Comparison of ENCODE assay signal across 19 cellular contexts in genomic region chr1:201944002-201944401, GRCh38. TPM values are rescaled to one million over a fixed set of nuclear protein-coding genes. Genes with fewer than 3 reads are reported as not detected.
DNase-seq lines count a peak whose midpoint lies in the region; ATAC-seq and TF ChIP-seq lines count a peak whose summit lies in the region.
"Had no signal": no experiment of that assay in that cellular context is flagged by ENCODE, and none has a peak within 500 bp of the region (broad histone marks: within the 10 kb centered on the region; RNA-seq: fewer than 3 reads in every experiment).

No MANE protein-coding gene starts in this region.

- no peak for ATAC-seq in WTC11
- ATAC-seq in GM18520 (IDR thresholded peaks at IDR 0.05; ENCODE audit: unreplicated experiment): no peak
- ATAC-seq: foreskin keratinocyte, natural killer cell had no signal

- 64% methylated on average over 6 of the region's 6 CpGs for WGBS in esophagus squamous epithelium, 2 donors

- H3K27me3 ChIP-seq in esophagus squamous epithelium: peaks cover 0 to 52% (median 0%) of the 10 kb centered on the region in 4 donors
- H3K27me3 ChIP-seq in tibial artery: no peaks in the 10 kb centered on the region

- no peak overlapping the region for H3K4me3 Mint-ChIP-seq in WTC11
- peak overlapping the region; percentile 85 for H3K4me3 Mint-ChIP-seq in osteocyte (ENCODE audit: unreplicated experiment)
- H3K4me3 Mint-ChIP-seq: activated naive CD4-positive, alpha-beta T cell treated with anti-CD3 and anti-CD28 coated beads, Interleukin-2, amount 50 U/mL, for 24 hours; natural killer cell had no signal

- no peak for TF ChIP-seq POLR2A in esophagus squamous epithelium (IDR thresholded peaks at IDR 0.05)

- H3K4me1 Mint-ChIP-seq in WTC11 (peaks cover 41% of the 10 kb centered on the region), osteocyte (ENCODE audit: unreplicated experiment) (peaks cover 65% of the 10 kb centered on the region)

- H3K36me3 Mint-ChIP-seq in WTC11 (no peaks in the 10 kb centered on the region), osteocyte (ENCODE audit: unreplicated experiment) (no peaks in the 10 kb centered on the region)
- H3K36me3 Mint-ChIP-seq: activated naive CD4-positive, alpha-beta T cell treated with anti-CD3 and anti-CD28 coated beads, Interleukin-2, amount 50 U/mL, for 24 hours; natural killer cell had no signal

- H3K4me3 ChIP-seq in esophagus squamous epithelium (peak overlapping the region; percentile 18 to 73 (median 52)), tibial artery (peak overlapping the region; percentile 83 to 92)

- intact Hi-C loops in esophagus squamous epithelium (cut with DNase I) (no loop called here), tibial artery (cut with DNase I; ENCODE audit: low total_unique reads) (loop anchor here (5.0 kb wide), 1 partner anchor 47 kb away; no protein-coding TSS in a partner anchor)

- H3K36me3 ChIP-seq in esophagus squamous epithelium (no peaks in the 10 kb centered on the region), tibial artery (peaks cover 34 to 50% (median 37%) of the 10 kb centered on the region in 3 donors)

- H3K9me3 ChIP-seq in esophagus squamous epithelium (no peaks in the 10 kb centered on the region), tibial artery (no peaks in the 10 kb centered on the region)

- H3K27ac Mint-ChIP-seq in WTC11 (peak overlapping the region; percentile 72; the same call in 1 of the 2 replicates), osteocyte (ENCODE audit: unreplicated experiment) (peak overlapping the region; percentile 6)
- H3K27ac Mint-ChIP-seq: activated naive CD4-positive, alpha-beta T cell treated with anti-CD3 and anti-CD28 coated beads, Interleukin-2, amount 50 U/mL, for 24 hours; natural killer cell had no signal

- no peak for DNase-seq in WTC11 (ENCODE audit: low spot score)
- no peak for DNase-seq in esophagus squamous epithelium (lab: John Stamatoyannopoulos, UW)
- DNase-seq in osteocyte (ENCODE audit: extremely low spot score, unreplicated experiment): no peak
- DNase-seq in tibial artery: no peak
- DNase-seq in DMS153 (lab: John Stamatoyannopoulos, UW): no peak
- DNase-seq in GM10248 (ENCODE audit: extremely low spot score): no peak
- DNase-seq in NCI-H510A (lab: John Stamatoyannopoulos, UW): no peak
- DNase-seq: activated CD4-positive, alpha-beta T cell treated with anti-CD3 and anti-CD28 coated beads, Interleukin-2, amount 50 U/mL, for 1 hour; DMS53; foreskin keratinocyte; natural killer cell; NCI-H2081 treated with DMSO at 0.1 percent for 48 hours; NCI-H526; OCI-M1; stimulated activated CD4-positive, alpha-beta T cell treated with anti-CD3 and anti-CD28 coated beads, Interleukin-1b, Interleukin-23, amount 100 ng/mL, for 48 hours had no signal

- peaks cover 0 to 45% (median 6%) of the 10 kb centered on the region in 3 donors for H3K4me1 ChIP-seq in esophagus squamous epithelium
- H3K4me1 ChIP-seq in tibial artery: peaks cover 0 to 45% (median 15%) of the 10 kb centered on the region in 4 donors
- H3K4me1 ChIP-seq: foreskin keratinocyte had no signal

- CTCF ChIA-PET in WTC11 (lab: Charles Lee) (interaction anchor here (1.0 to 3.9 kb wide), 2 partner anchors 45 to 48 kb away, joined by 3 to 85 read pairs; no protein-coding TSS in a partner anchor), GM10248 (lab: Yijun Ruan, JAX) (interaction anchor here (1.7 to 3.3 kb wide), 3 partner anchors 29 to 48 kb away, joined by 3 to 14 read pairs (median 6); no protein-coding TSS in a partner anchor)

- TF ChIP-seq CTCF in WTC11 (IDR thresholded peaks at IDR 0.05): no peak
- no peak for TF ChIP-seq CTCF in esophagus squamous epithelium (IDR thresholded peaks at IDR 0.05)
- no peak for TF ChIP-seq CTCF in osteocyte (IDR thresholded peaks at IDR 0.05)
- TF ChIP-seq CTCF in tibial artery (IDR thresholded peaks at IDR 0.05): no peak
- no peak for TF ChIP-seq CTCF in GM10248 (IDR thresholded peaks at IDR 0.05; ENCODE audit: control extremely low read depth, extremely low read depth, low read depth, missing control alignments)

- H3K27ac ChIP-seq in esophagus squamous epithelium: peak overlapping the region; percentile 58 to 95 (median 88)
- peak overlapping the region; percentile 95 to 97 for H3K27ac ChIP-seq in tibial artery
- H3K27ac ChIP-seq: C4-2B, foreskin keratinocyte had no signal

- POLR2A ChIA-PET in WTC11 (lab: Charles Lee): no interaction called here
- POLR2A ChIA-PET in GM10248 (lab: Yijun Ruan, JAX): no interaction called here

- H3K27me3 Mint-ChIP-seq in WTC11 (ENCODE audit: low read depth): peaks cover 31% of the 10 kb centered on the region
- H3K27me3 Mint-ChIP-seq in osteocyte (ENCODE audit: unreplicated experiment): no peaks in the 10 kb centered on the region

- H3K9me3 Mint-ChIP-seq in WTC11 (no peaks in the 10 kb centered on the region), osteocyte (ENCODE audit: unreplicated experiment) (no peaks in the 10 kb centered on the region)
- H3K9me3 Mint-ChIP-seq: activated naive CD4-positive, alpha-beta T cell treated with anti-CD3 and anti-CD28 coated beads, Interleukin-2, amount 50 U/mL, for 24 hours; natural killer cell had no signal

TF ChIP-seq in WTC11, 78 proteins besides CTCF, POLR2A, EP300 and RAD21:
- TF ChIP-seq GABPB1 (CRISPR knock-in tag; IDR thresholded peaks at IDR 0.05) (no peak), CREB1 (CRISPR knock-in tag; IDR thresholded peaks at IDR 0.05) (no peak), ATF2 (CRISPR knock-in tag; IDR thresholded peaks at IDR 0.05; ENCODE audit: borderline replicate concordance, low read depth) (no peak), ZNF671 (CRISPR knock-in tag; IDR thresholded peaks at IDR 0.05) (no peak), ZBTB21 (CRISPR knock-in tag; IDR thresholded peaks at IDR 0.05; ENCODE audit: borderline replicate concordance) (no peak), SMAD4 (CRISPR knock-in tag; IDR thresholded peaks at IDR 0.05) (no peak), TP53 (CRISPR knock-in tag; IDR thresholded peaks at IDR 0.05) (no peak)

RNA-seq across cellular contexts. Expression of gene LMOD1, which starts 2.3 kb away (rescaled TPM):
- 1.5 to 1.9 TPM (median 1.6 TPM) in 3 replicates for total RNA-seq in WTC11 (2021)
- 100 to 1,000 TPM in 1 of 4 donors, 10 to 100 TPM in 2, 1 to 10 TPM in 1; 8.3 to 157 (median 38.6) TPM for total RNA-seq in esophagus squamous epithelium
- 15.1 and 15.9 TPM in 2 replicates for total RNA-seq in osteocyte
- total RNA-seq: foreskin keratinocyte, natural killer cell, SK-MEL-5 had no signal

RNA-seq across cellular contexts. Expression of gene TIMM17A, which starts 11.3 kb away (rescaled TPM):
- total RNA-seq in WTC11 (2021) (50.3 to 56.1 TPM (median 51.2 TPM) in 3 replicates), esophagus squamous epithelium (10 to 100 TPM; 18.7 to 44.6 (median 34.6) TPM), osteocyte (48.0 and 50.8 TPM in 2 replicates)

RNA-seq across cellular contexts. Expression of gene RNPEP, which starts 38.4 kb away (rescaled TPM):
- 57.4 to 61.6 TPM (median 59.2 TPM) in 3 replicates for total RNA-seq in WTC11 (2021)
- total RNA-seq in esophagus squamous epithelium: 100 to 1,000 TPM in 1 of 4 donors, 10 to 100 TPM in 3; 44.6 to 129 (median 72.2) TPM
- total RNA-seq in osteocyte: 51.4 and 53.9 TPM in 2 replicates

RNA-seq across cellular contexts. Expression of gene SHISA4, which starts 55.3 kb away (rescaled TPM):
- total RNA-seq in WTC11 (2021) (6.3 to 9.9 TPM (median 8.1 TPM) in 3 replicates), esophagus squamous epithelium (10 to 100 TPM in 1 of 4 donors, 1 to 10 TPM in 3; 3.3 to 12.3 (median 5.6) TPM), osteocyte (31.4 and 32.1 TPM in 2 replicates)
